24 cellular contexts compared by ENCODE assay signal in genomic region chr4:31655328-31655727, GRCh38.
A peak's percentile ranks its signal among the peaks of the same experiment; 100 is the strongest.
DNase-seq lines count a peak whose midpoint lies in the region; ATAC-seq, FAIRE-seq and TF ChIP-seq lines count a peak whose summit lies in the region.
"Had no signal": no experiment of that assay in that cellular context is flagged by ENCODE, and none has a peak within 500 bp of the region (broad histone marks: within the 10 kb centered on the region; RNA-seq: fewer than 3 reads in every experiment).

No MANE protein-coding gene starts in this region.

- H3K27ac ChIP-seq in RWPE2 (ENCODE audit: poor library complexity, severe bottlenecking), result no peak overlapping the region
- no peak overlapping the region for H3K27ac ChIP-seq in mesenchymal stem cell (ENCODE audit: low read length, poor library complexity, severe bottlenecking)
- no peak overlapping the region for H3K27ac ChIP-seq in MM.1S (ENCODE audit: low read length)
- H3K27ac ChIP-seq: foreskin keratinocyte, stomach, tibial nerve had no signal

- H3K27me3 ChIP-seq in RWPE2 (ENCODE audit: insufficient read depth, poor library complexity, severe bottlenecking) (no peaks in the 10 kb centered on the region), bronchial epithelial cell (ENCODE audit: control insufficient read depth, insufficient read depth, low read length) (no peaks in the 10 kb centered on the region), mesenchymal stem cell (ENCODE audit: control insufficient read depth in 1 of 2, insufficient read depth in 1 of 2, low read length in 2 of 2) (no peaks in the 10 kb centered on the region), MM.1S (replicated peaks; ENCODE audit: insufficient read depth, low read length) (no peaks in the 10 kb centered on the region)
- H3K27me3 ChIP-seq: foreskin keratinocyte, MG63, stomach, tibial nerve had no signal

- H2AK5ac ChIP-seq in mesenchymal stem cell (ENCODE audit: low read length, severe bottlenecking), result no peak overlapping the region

- H4K20me1 ChIP-seq in MM.1S (ENCODE audit: insufficient read depth, low read length), result no peaks in the 10 kb centered on the region

- no peaks in the 10 kb centered on the region for H3K36me3 ChIP-seq in RWPE2 (ENCODE audit: low read depth)
- no peaks in the 10 kb centered on the region for H3K36me3 ChIP-seq in bronchial epithelial cell (ENCODE audit: control insufficient read depth, insufficient read depth, low read length)
- H3K36me3 ChIP-seq in mesenchymal stem cell (ENCODE audit: control insufficient read depth in 1 of 2, insufficient read depth in 2 of 2, low read depth in 1 of 2, low read length in 2 of 2), result no peaks in the 10 kb centered on the region
- H3K36me3 ChIP-seq in MM.1S (replicated peaks; ENCODE audit: insufficient read depth, low read length), result no peaks in the 10 kb centered on the region
- H3K36me3 ChIP-seq: HAP-1, MG63, stomach, tibial nerve had no signal

- no peak overlapping the region for H2BK5ac ChIP-seq in mesenchymal stem cell (ENCODE audit: low read depth, low read length, poor library complexity, severe bottlenecking)

- H2BK12ac ChIP-seq in mesenchymal stem cell (ENCODE audit: low read length in 2 of 2), result no peak overlapping the region

- no peak overlapping the region for H3K18ac ChIP-seq in mesenchymal stem cell (ENCODE audit: low read depth in 1 of 2, low read length in 2 of 2)

- H2AFZ ChIP-seq in mesenchymal stem cell (ENCODE audit: low read depth, low read length) (no peak overlapping the region), MM.1S (ENCODE audit: low read length) (no peak overlapping the region)

- H4K91ac ChIP-seq in mesenchymal stem cell (ENCODE audit: low read length), result no peak overlapping the region

- no peak overlapping the region for H3K4ac ChIP-seq in mesenchymal stem cell (ENCODE audit: low read depth in 1 of 2, low read length in 2 of 2)

- H3K4me2 ChIP-seq in mesenchymal stem cell (ENCODE audit: low read length, poor library complexity, severe bottlenecking) (no peak overlapping the region), MM.1S (ENCODE audit: low read depth, low read length) (no peak overlapping the region)

- DNase-seq in HS-27A (ENCODE audit: low read depth) (peak; percentile 7), RWPE2 (ENCODE audit: low spot score) (no peak), bronchial epithelial cell (ENCODE audit: low read depth) (peak; percentile 45), mesenchymal stem cell (peak; percentile 20), A172 (ENCODE audit: low spot score) (no peak), left cardiac atrium (no peak), MM.1S (no peak)
- DNase-seq: activated CD8-positive, alpha-beta memory T cell treated with anti-CD3 and anti-CD28 coated beads for 24 hours; activated naive CD4-positive, alpha-beta T cell treated with Interleukin-2 at 50 U/mL for 16 hours; activated T-cell treated with anti-CD3 and anti-CD28 coated beads, Interleukin-2, amount 50 U/mL, for 48 hours; amygdala; hypothalamus; MG63; NCI-H1694; NCI-H510A treated with DMSO at 0.1 percent for 48 hours; NK-92 treated with Interleukin-12 subunit alpha and Interleukin-12 subunit beta, amount 100 ng/mL, for 24 hours; stimulated activated CD8-positive, alpha-beta memory T cell treated with anti-CD3 and anti-CD28 coated beads, Interleukin-4, amount 100 ng/mL, for 48 hours; stomach had no signal

- H3K14ac ChIP-seq in mesenchymal stem cell (ENCODE audit: low read length in 2 of 2), result no peak overlapping the region

- ATAC-seq in RWPE2 (ENCODE audit: low read depth) (peak; percentile 50; the same call in 2 of the 3 replicates), left cardiac atrium (no peak), GM18498 (IDR thresholded peaks at IDR 0.05; ENCODE audit: unreplicated experiment) (no peak)
- ATAC-seq: foreskin keratinocyte had no signal

- H3K4me3 ChIP-seq in RWPE2 (ENCODE audit: severe bottlenecking) (no peak overlapping the region), bronchial epithelial cell (ENCODE audit: low read depth, low read length) (no peak overlapping the region), mesenchymal stem cell (ENCODE audit: insufficient read depth in 1 of 2, low read depth in 1 of 2, low read length in 2 of 2) (no peak overlapping the region), MM.1S (ENCODE audit: low read length) (no peak overlapping the region)
- H3K4me3 ChIP-seq: HAP-1, MG63, stomach, tibial nerve had no signal

- no peaks in the 10 kb centered on the region for H3K9me3 ChIP-seq in RWPE2 (ENCODE audit: severe bottlenecking)
- H3K9me3 ChIP-seq in mesenchymal stem cell (ENCODE audit: control insufficient read depth, low read length), result no peaks in the 10 kb centered on the region
- H3K9me3 ChIP-seq in MM.1S (replicated peaks; ENCODE audit: insufficient read depth, low read length), result no peaks in the 10 kb centered on the region
- H3K9me3 ChIP-seq: HAP-1, MG63, tibial nerve had no signal

- no peaks in the 10 kb centered on the region for H3K79me1 ChIP-seq in mesenchymal stem cell (replicated peaks; ENCODE audit: low read length, poor library complexity, severe bottlenecking)

- no peaks in the 10 kb centered on the region for H3K9me2 ChIP-seq in MM.1S (replicated peaks; ENCODE audit: insufficient read depth, low read length)

- H3K4me1 ChIP-seq in RWPE2 (ENCODE audit: insufficient read depth, poor library complexity, severe bottlenecking) (peaks cover 15% of the 10 kb centered on the region), mesenchymal stem cell (ENCODE audit: control insufficient read depth, insufficient read depth, low read depth, low read length) (no peaks in the 10 kb centered on the region), MM.1S (ENCODE audit: low read length) (no peaks in the 10 kb centered on the region)
- H3K4me1 ChIP-seq: HAP-1, stomach, tibial nerve had no signal

- H3F3A ChIP-seq in MM.1S (ENCODE audit: insufficient read depth, low read length), result no peaks in the 10 kb centered on the region

- no peaks in the 10 kb centered on the region for H3K79me2 ChIP-seq in MM.1S (ENCODE audit: low read length)

- no peak overlapping the region for H4K8ac ChIP-seq in mesenchymal stem cell (ENCODE audit: low read length)

- H3K23ac ChIP-seq in mesenchymal stem cell (ENCODE audit: low read length in 2 of 2), result no peak overlapping the region

- H2BK120ac ChIP-seq in mesenchymal stem cell (ENCODE audit: low read depth, low read length), result no peak overlapping the region

- no peak overlapping the region for H2BK15ac ChIP-seq in mesenchymal stem cell (ENCODE audit: low read depth, poor library complexity, severe bottlenecking)

- no peak overlapping the region for H3K9ac ChIP-seq in mesenchymal stem cell (ENCODE audit: low read length)
- no peak overlapping the region for H3K9ac ChIP-seq in MM.1S (ENCODE audit: low read length)

- intact Hi-C loops in left cardiac atrium (cut with DNase I), result no loop called here

- TF ChIP-seq CTCF in RWPE2 (IDR thresholded peaks at IDR 0.05; ENCODE audit: poor library complexity, severe bottlenecking) (no peak), bronchial epithelial cell (IDR thresholded peaks at IDR 0.05; ENCODE audit: insufficient read depth, low read length, severe bottlenecking) (no peak), MM.1S (IDR thresholded peaks at IDR 0.05; ENCODE audit: low read length) (no peak)

- no peak for FAIRE-seq in bronchial epithelial cell (lab: Jason Lieb, UNC)
- FAIRE-seq: endothelial cell of umbilical vein, islet of Langerhans had no signal

Comparison
In these comparisons a context has a peak if more than half of its experiments do, and no peak if none do; other contexts are left out.
1. DNase-seq: peak in HS-27A (single experiment), bronchial epithelial cell (single experiment) and mesenchymal stem cell (single experiment); none in RWPE2 (single experiment), A172 (single experiment), left cardiac atrium (single experiment) and MM.1S (single experiment).